ENCODE assay signal across 8 cellular contexts in the genomic region with DNA sequence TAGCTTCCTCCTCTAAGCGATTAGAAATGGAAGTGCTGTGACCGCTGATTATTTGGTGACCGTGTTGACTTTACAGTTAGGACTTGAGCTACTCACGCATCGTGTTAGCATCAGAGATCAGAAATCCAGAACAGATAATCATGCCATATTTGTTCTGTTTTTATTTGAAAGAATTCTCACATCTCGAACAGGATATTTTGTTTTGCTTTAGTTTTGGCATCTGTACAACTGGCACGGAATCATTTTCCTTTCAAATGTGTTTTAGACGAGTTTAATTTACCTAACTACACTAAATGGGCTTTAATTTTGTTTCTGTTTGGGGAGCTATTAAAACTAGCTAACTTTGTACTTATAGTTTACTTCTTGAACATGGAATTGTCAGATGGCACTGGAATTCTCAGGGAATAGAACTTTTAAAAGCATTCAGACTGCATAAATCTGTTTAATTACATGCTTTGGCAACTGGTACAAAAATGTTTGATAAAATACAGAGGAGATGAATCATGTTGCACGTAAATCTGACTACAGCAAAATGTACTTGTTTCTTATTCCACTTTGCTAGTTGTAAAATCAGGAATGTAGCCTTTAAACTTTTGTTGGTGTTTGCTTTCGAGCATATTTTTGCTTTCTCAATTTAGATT. TPM values are rescaled to one million over a fixed set of nuclear protein-coding genes. Genes with fewer than 3 reads are reported as not detected.
DNase-seq lines count a peak whose midpoint lies in the region; ATAC-seq and TF ChIP-seq lines count a peak whose summit lies in the region.

No MANE protein-coding gene starts in this region.

- no peaks in the 10 kb centered on the region for H3K9me3 Mint-ChIP-seq in CD8-positive, alpha-beta T cell
- H3K9me3 Mint-ChIP-seq in mesothelial cell of epicardium, result no peaks in the 10 kb centered on the region

- TF ChIP-seq CTCF in CD8-positive, alpha-beta T cell (IDR thresholded peaks at IDR 0.05), result no peak
- TF ChIP-seq CTCF in mesothelial cell of epicardium (IDR thresholded peaks at IDR 0.05; ENCODE audit: unreplicated experiment), result no peak

- CTCF ChIA-PET in CD8-positive, alpha-beta T cell (lab: Charles Lee), result interaction anchor here (2.8 kb wide), 1 partner anchor 10 kb away, joined by 15 read pairs; no protein-coding TSS in a partner anchor

- H3K27ac ChIP-seq in CD8-positive, alpha-beta T cell (ENCODE audit: low read depth, low read length), result peak overlapping the region; percentile 55
- H3K27ac ChIP-seq in Karpas-422 (ENCODE audit: low read length) (peak overlapping the region; percentile 50), caudate nucleus (ENCODE audit: low read depth, low read length) (peak overlapping the region; percentile 96)

- H3K4me2 ChIP-seq in Karpas-422 (ENCODE audit: low read depth, low read length, poor library complexity, severe bottlenecking), result peak overlapping the region; percentile 91

- peaks cover 39% of the 10 kb centered on the region for H3K4me1 Mint-ChIP-seq in CD8-positive, alpha-beta T cell (ENCODE audit: low read depth)
- peaks cover 33% of the 10 kb centered on the region for H3K4me1 Mint-ChIP-seq in mesothelial cell of epicardium

- peak overlapping the region; percentile 89; the same call in 1 of the 2 replicates for H2AFZ ChIP-seq in Karpas-422 (ENCODE audit: low read length)

- H3K9me2 ChIP-seq in Karpas-422 (replicated peaks; ENCODE audit: insufficient read depth, low read length), result no peaks in the 10 kb centered on the region

- H3K4me3 ChIP-seq in CD8-positive, alpha-beta T cell (ENCODE audit: low read depth, low read length), result peak overlapping the region; percentile 80
- peak overlapping the region; percentile 81 for H3K4me3 ChIP-seq in Karpas-422 (ENCODE audit: low read length)

- peaks cover 57% of the 10 kb centered on the region for H3K79me2 ChIP-seq in Karpas-422 (ENCODE audit: low read length)

- no peak for DNase-seq in CD8-positive, alpha-beta T cell
- DNase-seq in Karpas-422 (no peak), caudate nucleus (lab: John Stamatoyannopoulos, UW) (peak in 1 of 61 donors; percentile 23), mesothelial cell of epicardium (ENCODE audit: low spot score in 2 of 2, unreplicated experiment in 2 of 2) (no peak), superior temporal gyrus (ENCODE audit: extremely low spot score) (no peak), HK-2 (ENCODE audit: unreplicated experiment) (no peak)
- DNase-seq in stimulated activated CD4-positive, alpha-beta T cell treated with anti-CD3 and anti-CD28 coated beads, Interleukin-12 subunit alpha, Interleukin-12 subunit beta, amount 100 ng/mL, for 4 hours, result no peak

- H3K4me1 ChIP-seq in CD8-positive, alpha-beta T cell (ENCODE audit: insufficient read depth, low read length), result peaks cover 19% of the 10 kb centered on the region
- peaks cover 45% of the 10 kb centered on the region for H3K4me1 ChIP-seq in Karpas-422 (ENCODE audit: low read length)

- no peaks in the 10 kb centered on the region for H3K9me3 ChIP-seq in CD8-positive, alpha-beta T cell (ENCODE audit: low read length)
- H3K9me3 ChIP-seq in Karpas-422 (ENCODE audit: low read length), result no peaks in the 10 kb centered on the region

- H3K36me3 Mint-ChIP-seq in CD8-positive, alpha-beta T cell, result peaks cover 16% of the 10 kb centered on the region
- H3K36me3 Mint-ChIP-seq in mesothelial cell of epicardium, result peaks cover 6% of the 10 kb centered on the region

- H3K36me3 ChIP-seq in CD8-positive, alpha-beta T cell (ENCODE audit: insufficient read depth, low read length), result no peaks in the 10 kb centered on the region
- H3K36me3 ChIP-seq in Karpas-422 (ENCODE audit: insufficient read depth, low read length), result peaks cover 27% of the 10 kb centered on the region; the same call in 1 of the 2 replicates

- H3K4me3 Mint-ChIP-seq in CD8-positive, alpha-beta T cell, result peak overlapping the region; percentile 92
- peak overlapping the region; percentile 89 for H3K4me3 Mint-ChIP-seq in mesothelial cell of epicardium

- POLR2A ChIA-PET in CD8-positive, alpha-beta T cell (lab: Charles Lee), result interaction anchor here (1.0 kb wide), 1 partner anchor 19 kb away, joined by 3 read pairs; no protein-coding TSS in a partner anchor

- peak overlapping the region; percentile 86 for H3K27ac Mint-ChIP-seq in CD8-positive, alpha-beta T cell
- peak overlapping the region; percentile 90 for H3K27ac Mint-ChIP-seq in mesothelial cell of epicardium

- no peak for ATAC-seq in CD8-positive, alpha-beta T cell
- no peak for ATAC-seq in HG02763 (IDR thresholded peaks at IDR 0.05; ENCODE audit: unreplicated experiment)

- intact Hi-C loops in CD8-positive, alpha-beta T cell (cut with DNase I, micrococcal nuclease), result loop anchor here (2.0 to 10.0 kb wide), 7 partner anchors 436 to 1888 kb away; partner anchors contain the start of genes CWC22 (in 2 of the 2), NUP35 (in 2 of the 2), DNAJC10 (in 1 of the 2) and ITGA4 (in 1 of the 2)

- peaks cover 9% of the 10 kb centered on the region for H3K27me3 Mint-ChIP-seq in CD8-positive, alpha-beta T cell (ENCODE audit: low read depth)
- peaks cover 3% of the 10 kb centered on the region for H3K27me3 Mint-ChIP-seq in mesothelial cell of epicardium (ENCODE audit: low read depth)

- H3K27me3 ChIP-seq in CD8-positive, alpha-beta T cell (ENCODE audit: insufficient read depth, low read length), result no peaks in the 10 kb centered on the region
- no peaks in the 10 kb centered on the region for H3K27me3 ChIP-seq in Karpas-422 (ENCODE audit: low read length)

- no peaks in the 10 kb centered on the region for H4K20me1 ChIP-seq in Karpas-422 (ENCODE audit: insufficient read depth, low read depth, low read length)

- peak overlapping the region; percentile 89 for H3K9ac ChIP-seq in Karpas-422 (ENCODE audit: low read length)

RNA-seq across cellular contexts. Expression of gene ITPRID2, which starts 1.4 kb away (rescaled TPM):
- total RNA-seq in CD8-positive, alpha-beta T cell, result 10 to 100 TPM; 64.8 to 79.3 TPM
- total RNA-seq in Karpas-422 (2014; rRNA removed; shearing (Covaris generic); ENCODE audit: low replicate concordance), result 82.0 and 136 TPM in 2 replicates
- total RNA-seq in mesothelial cell of epicardium, result 67.4 to 72.3 TPM (median 71.0 TPM) in 3 replicates
